Comparison of ENCODE assay signal across 1 cellular context in the genomic region with DNA sequence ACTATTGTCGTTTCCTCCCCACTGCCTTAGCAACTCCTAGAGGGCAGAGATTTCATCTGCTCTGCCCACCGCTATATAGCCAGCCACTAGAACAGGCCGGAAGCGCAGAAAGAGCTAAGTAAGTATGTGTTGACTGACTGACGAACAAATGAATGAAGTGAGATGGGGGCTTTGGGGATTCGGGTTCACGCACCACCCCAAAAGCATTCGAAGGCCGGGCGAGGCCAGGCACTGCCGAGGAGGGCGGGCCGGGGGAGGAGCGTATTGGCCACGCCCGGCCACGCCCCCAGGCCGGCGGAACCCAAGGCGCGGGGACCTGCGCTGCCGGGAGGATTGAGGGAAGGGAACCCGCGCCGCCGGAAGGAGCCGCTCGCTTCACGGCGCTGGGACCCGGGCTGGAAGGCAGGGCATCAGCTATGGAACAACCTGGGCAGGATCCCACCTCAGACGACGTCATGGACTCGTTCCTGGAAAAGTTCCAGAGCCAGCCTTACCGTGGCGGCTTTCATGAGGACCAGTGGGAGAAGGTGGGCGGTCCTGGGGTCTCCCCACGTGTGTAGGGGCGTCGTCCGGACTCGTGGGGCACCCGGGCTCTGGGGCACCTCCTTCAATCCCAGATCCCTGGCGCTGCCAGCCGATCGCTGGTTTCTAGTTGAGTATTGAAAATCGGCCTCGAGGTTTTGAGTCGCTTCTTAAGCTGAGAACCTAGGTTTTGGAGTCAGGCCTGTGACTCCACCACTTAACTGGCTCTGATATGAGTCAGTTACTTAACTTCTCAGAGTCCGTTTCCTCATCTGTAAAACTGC.
TF ChIP-seq lines count a peak whose summit lies in the region.

A gene with protein sequence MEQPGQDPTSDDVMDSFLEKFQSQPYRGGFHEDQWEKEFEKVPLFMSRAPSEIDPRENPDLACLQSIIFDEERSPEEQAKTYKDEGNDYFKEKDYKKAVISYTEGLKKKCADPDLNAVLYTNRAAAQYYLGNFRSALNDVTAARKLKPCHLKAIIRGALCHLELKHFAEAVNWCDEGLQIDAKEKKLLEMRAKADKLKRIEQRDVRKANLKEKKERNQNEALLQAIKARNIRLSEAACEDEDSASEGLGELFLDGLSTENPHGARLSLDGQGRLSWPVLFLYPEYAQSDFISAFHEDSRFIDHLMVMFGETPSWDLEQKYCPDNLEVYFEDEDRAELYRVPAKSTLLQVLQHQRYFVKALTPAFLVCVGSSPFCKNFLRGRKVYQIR (plus strand): TSS at position 369 of the 806 bp plus-strand sequence. CDS start 48 bp downstream, at position 417.

TF ChIP-seq in K562, 482 proteins besides CTCF, POLR2A, EP300 and RAD21 (continued from another document and continues in another):
- TF ChIP-seq LCOR (CRISPR knock-in tag; IDR thresholded peaks at IDR 0.05) (peak; percentile 94), HEY1 (CRISPR knock-in tag; IDR thresholded peaks at IDR 0.05; ENCODE audit: borderline replicate concordance) (no peak), SIN3A (IDR thresholded peaks at IDR 0.05; ENCODE audit: borderline replicate concordance in 2 of 2, control insufficient read depth in 1 of 2, low read depth in 2 of 2, low read length in 2 of 2) (peak; percentile 83 to 93), HNRNPL (IDR thresholded peaks at IDR 0.05; ENCODE audit: low read depth, low read length) (peak; percentile 73; the same call in 1 of the 2 replicates), ZNF282 (CRISPR knock-in tag; IDR thresholded peaks at IDR 0.05) (no peak), ZNF121 (CRISPR knock-in tag; conservative IDR thresholded peaks at IDR 0.05) (no peak), NONO (IDR thresholded peaks at IDR 0.05; ENCODE audit: low read depth in 2 of 2, low read length in 1 of 2) (peak in 1 of 2 experiments; percentile 84; a peak in 3 of 4 replicates), SRSF9 (IDR thresholded peaks at IDR 0.05; ENCODE audit: borderline replicate concordance, low read depth, low read length) (no peak), SP1 (CRISPR knock-in tag; IDR thresholded peaks at IDR 0.05) (peak; percentile 100), ZNF707 (CRISPR knock-in tag; conservative IDR thresholded peaks at IDR 0.05) (no peak), CBX3 (IDR thresholded peaks at IDR 0.05; ENCODE audit: borderline replicate concordance in 1 of 2, low read length in 2 of 2) (peak in 1 of 2 experiments; percentile 92; a peak in 2 of 3 replicates), KLF1 (tag; IDR thresholded peaks at IDR 0.05) (peak; percentile 97), ZZZ3 (IDR thresholded peaks at IDR 0.05) (0 out of 2 replicates have a peak, but pooled peaks have one; percentile 51), ETV1 (tag; conservative IDR thresholded peaks at IDR 0.05; ENCODE audit: low read depth) (0 out of 2 replicates have a peak, but pooled peaks have one; percentile 15), ZNF239 (CRISPR knock-in tag; IDR thresholded peaks at IDR 0.05) (0 out of 2 replicates have a peak, but pooled peaks have one; percentile 31), NEUROD1 (IDR thresholded peaks at IDR 0.05; ENCODE audit: borderline replicate concordance, low read depth, low read length, partially characterized antibody) (peak; percentile 88), TRIM28 (IDR thresholded peaks at IDR 0.05) (0 out of 2 replicates have a peak, but pooled peaks have one; percentile 57), ZBTB17 (CRISPR knock-in tag; IDR thresholded peaks at IDR 0.05) (peak; percentile 72; the same call in 1 of the 2 replicates), TFAM (CRISPR knock-in tag; conservative IDR thresholded peaks at IDR 0.05) (no peak), ESRRB (CRISPR knock-in tag; IDR thresholded peaks at IDR 0.05; ENCODE audit: borderline replicate concordance) (no peak), IFI16 (CRISPR knock-in tag; IDR thresholded peaks at IDR 0.05) (no peak), CEBPG (CRISPR knock-in tag; IDR thresholded peaks at IDR 0.05) (no peak), CEBPG (tag; conservative IDR thresholded peaks at IDR 0.05 in 1 of 2, IDR thresholded peaks at IDR 0.05 in 1 of 2) (no peak), CXXC5 (CRISPR knock-in tag; IDR thresholded peaks at IDR 0.05) (peak; percentile 90), SREBF2 (CRISPR knock-in tag; IDR thresholded peaks at IDR 0.05) (no peak), ZNF764 (CRISPR knock-in tag; IDR thresholded peaks at IDR 0.05; ENCODE audit: low read depth) (0 out of 2 replicates have a peak, but pooled peaks have one; percentile 12), PCBP1 (IDR thresholded peaks at IDR 0.05; ENCODE audit: low read depth, low read length, poor library complexity, severe bottlenecking) (peak; percentile 88), ZC3H4 (CRISPR knock-in tag; IDR thresholded peaks at IDR 0.05; ENCODE audit: borderline replicate concordance) (no peak), TAL1 (IDR thresholded peaks at IDR 0.05) (0 out of 2 replicates have a peak, but pooled peaks have one; percentile 1)
- TF ChIP-seq, protein P1, sequence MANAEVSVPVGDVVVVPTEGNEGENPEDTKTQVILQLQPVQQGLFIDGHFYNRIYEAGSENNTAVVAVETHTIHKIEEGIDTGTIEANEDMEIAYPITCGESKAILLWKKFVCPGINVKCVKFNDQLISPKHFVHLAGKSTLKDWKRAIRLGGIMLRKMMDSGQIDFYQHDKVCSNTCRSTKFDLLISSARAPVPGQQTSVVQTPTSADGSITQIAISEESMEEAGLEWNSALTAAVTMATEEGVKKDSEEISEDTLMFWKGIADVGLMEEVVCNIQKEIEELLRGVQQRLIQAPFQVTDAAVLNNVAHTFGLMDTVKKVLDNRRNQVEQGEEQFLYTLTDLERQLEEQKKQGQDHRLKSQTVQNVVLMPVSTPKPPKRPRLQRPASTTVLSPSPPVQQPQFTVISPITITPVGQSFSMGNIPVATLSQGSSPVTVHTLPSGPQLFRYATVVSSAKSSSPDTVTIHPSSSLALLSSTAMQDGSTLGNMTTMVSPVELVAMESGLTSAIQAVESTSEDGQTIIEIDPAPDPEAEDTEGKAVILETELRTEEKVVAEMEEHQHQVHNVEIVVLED (CRISPR knock-in tag; IDR thresholded peaks at IDR 0.05) = peak; percentile 81
- TF ChIP-seq, protein P2, sequence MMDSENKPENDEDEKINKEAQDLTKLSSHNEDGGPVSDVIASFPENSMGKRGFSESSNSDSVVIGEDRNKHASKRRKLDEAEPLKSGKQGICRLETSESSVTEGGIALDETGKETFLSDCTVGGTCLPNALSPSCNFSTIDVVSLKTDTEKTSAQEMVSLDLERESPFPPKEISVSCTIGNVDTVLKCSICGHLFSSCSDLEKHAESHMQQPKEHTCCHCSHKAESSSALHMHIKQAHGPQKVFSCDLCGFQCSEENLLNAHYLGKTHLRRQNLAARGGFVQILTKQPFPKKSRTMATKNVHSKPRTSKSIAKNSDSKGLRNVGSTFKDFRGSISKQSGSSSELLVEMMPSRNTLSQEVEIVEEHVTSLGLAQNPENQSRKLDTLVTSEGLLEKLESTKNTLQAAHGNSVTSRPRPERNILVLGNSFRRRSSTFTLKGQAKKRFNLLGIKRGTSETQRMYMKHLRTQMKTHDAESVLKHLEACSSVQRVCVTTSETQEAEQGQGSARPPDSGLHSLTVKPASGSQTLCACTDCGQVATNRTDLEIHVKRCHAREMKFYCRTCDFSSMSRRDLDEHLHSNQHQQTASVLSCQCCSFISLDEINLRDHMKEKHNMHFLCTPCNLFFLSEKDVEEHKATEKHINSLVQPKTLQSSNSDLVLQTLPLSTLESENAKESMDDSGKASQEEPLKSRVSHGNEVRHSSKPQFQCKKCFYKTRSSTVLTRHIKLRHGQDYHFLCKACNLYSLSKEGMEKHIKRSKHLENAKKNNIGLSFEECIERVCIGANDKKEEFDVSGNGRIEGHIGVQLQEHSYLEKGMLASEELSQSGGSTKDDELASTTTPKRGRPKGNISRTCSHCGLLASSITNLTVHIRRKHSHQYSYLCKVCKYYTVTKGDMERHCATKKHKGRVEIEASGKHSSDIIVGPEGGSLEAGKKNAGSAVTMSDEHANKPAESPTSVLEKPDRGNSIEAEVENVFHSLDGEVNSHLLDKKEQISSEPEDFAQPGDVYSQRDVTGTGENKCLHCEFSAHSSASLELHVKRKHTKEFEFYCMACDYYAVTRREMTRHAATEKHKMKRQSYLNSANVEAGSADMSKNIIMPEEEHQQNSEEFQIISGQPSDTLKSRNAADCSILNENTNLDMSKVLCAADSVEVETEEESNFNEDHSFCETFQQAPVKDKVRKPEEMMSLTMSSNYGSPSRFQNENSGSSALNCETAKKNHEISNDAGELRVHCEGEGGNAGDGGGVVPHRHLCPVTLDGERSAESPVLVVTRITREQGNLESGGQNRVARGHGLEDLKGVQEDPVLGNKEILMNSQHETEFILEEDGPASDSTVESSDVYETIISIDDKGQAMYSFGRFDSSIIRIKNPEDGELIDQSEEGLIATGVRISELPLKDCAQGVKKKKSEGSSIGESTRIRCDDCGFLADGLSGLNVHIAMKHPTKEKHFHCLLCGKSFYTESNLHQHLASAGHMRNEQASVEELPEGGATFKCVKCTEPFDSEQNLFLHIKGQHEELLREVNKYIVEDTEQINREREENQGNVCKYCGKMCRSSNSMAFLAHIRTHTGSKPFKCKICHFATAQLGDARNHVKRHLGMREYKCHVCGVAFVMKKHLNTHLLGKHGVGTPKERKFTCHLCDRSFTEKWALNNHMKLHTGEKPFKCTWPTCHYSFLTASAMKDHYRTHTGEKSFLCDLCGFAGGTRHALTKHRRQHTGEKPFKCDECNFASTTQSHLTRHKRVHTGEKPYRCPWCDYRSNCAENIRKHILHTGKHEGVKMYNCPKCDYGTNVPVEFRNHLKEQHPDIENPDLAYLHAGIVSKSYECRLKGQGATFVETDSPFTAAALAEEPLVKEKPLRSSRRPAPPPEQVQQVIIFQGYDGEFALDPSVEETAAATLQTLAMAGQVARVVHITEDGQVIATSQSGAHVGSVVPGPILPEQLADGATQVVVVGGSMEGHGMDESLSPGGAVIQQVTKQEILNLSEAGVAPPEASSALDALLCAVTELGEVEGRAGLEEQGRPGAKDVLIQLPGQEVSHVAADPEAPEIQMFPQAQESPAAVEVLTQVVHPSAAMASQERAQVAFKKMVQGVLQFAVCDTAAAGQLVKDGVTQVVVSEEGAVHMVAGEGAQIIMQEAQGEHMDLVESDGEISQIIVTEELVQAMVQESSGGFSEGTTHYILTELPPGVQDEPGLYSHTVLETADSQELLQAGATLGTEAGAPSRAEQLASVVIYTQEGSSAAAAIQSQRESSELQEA (IDR thresholded peaks at IDR 0.05; ENCODE audit: low read depth) = no peak
- TF ChIP-seq, protein P3, sequence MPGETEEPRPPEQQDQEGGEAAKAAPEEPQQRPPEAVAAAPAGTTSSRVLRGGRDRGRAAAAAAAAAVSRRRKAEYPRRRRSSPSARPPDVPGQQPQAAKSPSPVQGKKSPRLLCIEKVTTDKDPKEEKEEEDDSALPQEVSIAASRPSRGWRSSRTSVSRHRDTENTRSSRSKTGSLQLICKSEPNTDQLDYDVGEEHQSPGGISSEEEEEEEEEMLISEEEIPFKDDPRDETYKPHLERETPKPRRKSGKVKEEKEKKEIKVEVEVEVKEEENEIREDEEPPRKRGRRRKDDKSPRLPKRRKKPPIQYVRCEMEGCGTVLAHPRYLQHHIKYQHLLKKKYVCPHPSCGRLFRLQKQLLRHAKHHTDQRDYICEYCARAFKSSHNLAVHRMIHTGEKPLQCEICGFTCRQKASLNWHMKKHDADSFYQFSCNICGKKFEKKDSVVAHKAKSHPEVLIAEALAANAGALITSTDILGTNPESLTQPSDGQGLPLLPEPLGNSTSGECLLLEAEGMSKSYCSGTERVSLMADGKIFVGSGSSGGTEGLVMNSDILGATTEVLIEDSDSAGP (CRISPR knock-in tag; IDR thresholded peaks at IDR 0.05) = peak; percentile 78; the same call in 1 of the 2 replicates
- TF ChIP-seq, protein P4, sequence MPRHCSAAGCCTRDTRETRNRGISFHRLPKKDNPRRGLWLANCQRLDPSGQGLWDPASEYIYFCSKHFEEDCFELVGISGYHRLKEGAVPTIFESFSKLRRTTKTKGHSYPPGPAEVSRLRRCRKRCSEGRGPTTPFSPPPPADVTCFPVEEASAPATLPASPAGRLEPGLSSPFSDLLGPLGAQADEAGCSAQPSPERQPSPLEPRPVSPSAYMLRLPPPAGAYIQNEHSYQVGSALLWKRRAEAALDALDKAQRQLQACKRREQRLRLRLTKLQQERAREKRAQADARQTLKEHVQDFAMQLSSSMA (CRISPR knock-in tag; IDR thresholded peaks at IDR 0.05) = no peak
- TF ChIP-seq, protein P5, sequence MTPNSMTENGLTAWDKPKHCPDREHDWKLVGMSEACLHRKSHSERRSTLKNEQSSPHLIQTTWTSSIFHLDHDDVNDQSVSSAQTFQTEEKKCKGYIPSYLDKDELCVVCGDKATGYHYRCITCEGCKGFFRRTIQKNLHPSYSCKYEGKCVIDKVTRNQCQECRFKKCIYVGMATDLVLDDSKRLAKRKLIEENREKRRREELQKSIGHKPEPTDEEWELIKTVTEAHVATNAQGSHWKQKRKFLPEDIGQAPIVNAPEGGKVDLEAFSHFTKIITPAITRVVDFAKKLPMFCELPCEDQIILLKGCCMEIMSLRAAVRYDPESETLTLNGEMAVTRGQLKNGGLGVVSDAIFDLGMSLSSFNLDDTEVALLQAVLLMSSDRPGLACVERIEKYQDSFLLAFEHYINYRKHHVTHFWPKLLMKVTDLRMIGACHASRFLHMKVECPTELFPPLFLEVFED (CRISPR knock-in tag; conservative IDR thresholded peaks at IDR 0.05) = 0 out of 2 replicates have a peak, but pooled peaks have one; percentile 15
- TF ChIP-seq, protein P6, sequence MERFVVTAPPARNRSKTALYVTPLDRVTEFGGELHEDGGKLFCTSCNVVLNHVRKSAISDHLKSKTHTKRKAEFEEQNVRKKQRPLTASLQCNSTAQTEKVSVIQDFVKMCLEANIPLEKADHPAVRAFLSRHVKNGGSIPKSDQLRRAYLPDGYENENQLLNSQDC (CRISPR knock-in tag; IDR thresholded peaks at IDR 0.05) = no peak
- TF ChIP-seq, protein P7, sequence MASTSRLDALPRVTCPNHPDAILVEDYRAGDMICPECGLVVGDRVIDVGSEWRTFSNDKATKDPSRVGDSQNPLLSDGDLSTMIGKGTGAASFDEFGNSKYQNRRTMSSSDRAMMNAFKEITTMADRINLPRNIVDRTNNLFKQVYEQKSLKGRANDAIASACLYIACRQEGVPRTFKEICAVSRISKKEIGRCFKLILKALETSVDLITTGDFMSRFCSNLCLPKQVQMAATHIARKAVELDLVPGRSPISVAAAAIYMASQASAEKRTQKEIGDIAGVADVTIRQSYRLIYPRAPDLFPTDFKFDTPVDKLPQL (IDR thresholded peaks at IDR 0.05; ENCODE audit: extremely low read depth, insufficient read length) = no peak
- TF ChIP-seq, protein P8, sequence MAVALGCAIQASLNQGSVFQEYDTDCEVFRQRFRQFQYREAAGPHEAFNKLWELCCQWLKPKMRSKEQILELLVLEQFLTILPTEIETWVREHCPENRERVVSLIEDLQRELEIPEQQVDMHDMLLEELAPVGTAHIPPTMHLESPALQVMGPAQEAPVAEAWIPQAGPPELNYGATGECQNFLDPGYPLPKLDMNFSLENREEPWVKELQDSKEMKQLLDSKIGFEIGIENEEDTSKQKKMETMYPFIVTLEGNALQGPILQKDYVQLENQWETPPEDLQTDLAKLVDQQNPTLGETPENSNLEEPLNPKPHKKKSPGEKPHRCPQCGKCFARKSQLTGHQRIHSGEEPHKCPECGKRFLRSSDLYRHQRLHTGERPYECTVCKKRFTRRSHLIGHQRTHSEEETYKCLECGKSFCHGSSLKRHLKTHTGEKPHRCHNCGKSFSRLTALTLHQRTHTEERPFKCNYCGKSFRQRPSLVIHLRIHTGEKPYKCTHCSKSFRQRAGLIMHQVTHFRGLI (CRISPR knock-in tag; IDR thresholded peaks at IDR 0.05) = no peak
